ENCODE assay signal across 10 cellular contexts in the genomic region with DNA sequence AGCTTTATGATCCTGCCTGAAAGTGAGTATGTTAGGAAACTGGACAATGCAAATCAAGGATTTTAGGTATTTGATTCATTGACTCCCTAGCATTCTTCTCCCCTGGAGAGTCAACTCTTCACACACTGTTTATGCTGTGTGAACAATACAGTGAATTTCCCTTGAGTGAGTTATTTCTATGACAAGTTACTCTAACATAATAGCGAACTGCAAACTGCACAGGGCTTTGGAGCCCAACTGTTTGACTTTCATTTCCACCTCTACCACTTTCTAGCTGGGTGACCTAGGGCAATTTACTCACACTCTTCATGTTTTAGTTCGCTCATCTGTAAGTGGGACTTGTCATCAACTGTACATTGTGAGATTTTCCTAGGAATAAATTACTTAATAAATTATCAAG.
DNase-seq lines count a peak whose midpoint lies in the region; ATAC-seq and TF ChIP-seq lines count a peak whose summit lies in the region.
"Had no signal": no experiment of that assay in that cellular context is flagged by ENCODE, and none has a peak within 500 bp of the region (broad histone marks: within the 10 kb centered on the region; RNA-seq: fewer than 3 reads in every experiment).

No MANE protein-coding gene starts in this region.

- no peak for TF ChIP-seq CTCF in right lobe of liver (IDR thresholded peaks at IDR 0.05)

- H3K27ac Mint-ChIP-seq in dendritic cell treated with granulocyte-macrophage colony-stimulating factor and Interleukin-4, amounts not matched to agents 40 ng/mL and 50 ng/mL, for 4 days: peak overlapping the region; percentile 80
- H3K27ac Mint-ChIP-seq: GM23338, naive B cell had no signal

- no peak for TF ChIP-seq POLR2A in right lobe of liver (IDR thresholded peaks at IDR 0.05)

- H3K36me3 ChIP-seq in SJSA1 (no peaks in the 10 kb centered on the region), right lobe of liver (no peaks in the 10 kb centered on the region)
- no peaks in the 10 kb centered on the region for H3K36me3 ChIP-seq in effector memory CD4-positive, alpha-beta T cell (ENCODE audit: control insufficient read depth, insufficient read depth, low read length)

- peaks cover 64% of the 10 kb centered on the region for H3K4me1 ChIP-seq in SJSA1 (replicated peaks)
- peaks cover 0 to 60% (median 20%) of the 10 kb centered on the region in 4 donors for H3K4me1 ChIP-seq in right lobe of liver
- H3K4me1 ChIP-seq in effector memory CD4-positive, alpha-beta T cell (ENCODE audit: control insufficient read depth, insufficient read depth, low read length, poor library complexity, severe bottlenecking): no peaks in the 10 kb centered on the region

- H3K27me3 ChIP-seq in SJSA1 (replicated peaks) (no peaks in the 10 kb centered on the region), right lobe of liver (no peaks in the 10 kb centered on the region)
- H3K27me3 ChIP-seq in effector memory CD4-positive, alpha-beta T cell (replicated peaks; ENCODE audit: control insufficient read depth, insufficient read depth, low read length, poor library complexity, severe bottlenecking): no peaks in the 10 kb centered on the region

- H3K4me3 Mint-ChIP-seq in dendritic cell treated with granulocyte-macrophage colony-stimulating factor and Interleukin-4, amounts not matched to agents 40 ng/mL and 50 ng/mL, for 4 days: no peak overlapping the region
- H3K4me3 Mint-ChIP-seq: GM23338, naive B cell had no signal

- H3K9me3 ChIP-seq in SJSA1 (replicated peaks) (no peaks in the 10 kb centered on the region), right lobe of liver (no peaks in the 10 kb centered on the region)
- H3K9me3 ChIP-seq in effector memory CD4-positive, alpha-beta T cell (ENCODE audit: control insufficient read depth, low read length): no peaks in the 10 kb centered on the region

- DNase-seq in SJSA1 (ENCODE audit: low read depth in 1 of 2, low spot score in 2 of 2) (peak in 1 of 2 experiments; percentile 44), right lobe of liver (no peak), NCI-H2196 (lab: John Stamatoyannopoulos, UW; ENCODE audit: unreplicated experiment) (no peak)
- no peak for DNase-seq in effector memory CD4-positive, alpha-beta T cell
- DNase-seq: naive B cell had no signal

- peak in 1 of 4 donors; percentile 3 for ATAC-seq in right lobe of liver
- no peak for ATAC-seq in GM21381 (IDR thresholded peaks at IDR 0.05; ENCODE audit: unreplicated experiment)
- ATAC-seq in GM21367 (IDR thresholded peaks at IDR 0.05; ENCODE audit: unreplicated experiment): no peak
- ATAC-seq: GM23338 had no signal

- no peaks in the 10 kb centered on the region for H3K36me3 Mint-ChIP-seq in dendritic cell treated with granulocyte-macrophage colony-stimulating factor and Interleukin-4, amounts not matched to agents 40 ng/mL and 50 ng/mL, for 4 days (ENCODE audit: low read depth)
- H3K36me3 Mint-ChIP-seq: naive B cell had no signal

- intact Hi-C loops in dendritic cell treated with granulocyte-macrophage colony-stimulating factor and Interleukin-4, amounts not matched to agents 40 ng/mL and 50 ng/mL, for 4 days (cut with micrococcal nuclease): no loop called here
- intact Hi-C loops in right lobe of liver (cut with DNase I): no loop called here

- 66% methylated on average over 2 of the region's 2 CpGs for WGBS in right lobe of liver (ENCODE audit: insufficient coverage, low coverage, low lambda C conversion rate, missing lambda C conversion rate)

- H3K4me1 Mint-ChIP-seq in dendritic cell treated with granulocyte-macrophage colony-stimulating factor and Interleukin-4, amounts not matched to agents 40 ng/mL and 50 ng/mL, for 4 days (ENCODE audit: low read depth): peaks cover 30% of the 10 kb centered on the region
- H3K4me1 Mint-ChIP-seq: naive B cell had no signal

- peak overlapping the region; percentile 23 for H3K27ac ChIP-seq in SJSA1
- H3K27ac ChIP-seq in right lobe of liver: peak overlapping the region; percentile 64 to 93 (median 76)
- H3K27ac ChIP-seq in temporal lobe (ENCODE audit: low read depth, low read length): peak overlapping the region; percentile 13
- H3K27ac ChIP-seq in effector memory CD4-positive, alpha-beta T cell (ENCODE audit: insufficient read depth, low read length, poor library complexity, severe bottlenecking): no peak overlapping the region

- H3K27me3 Mint-ChIP-seq in dendritic cell treated with granulocyte-macrophage colony-stimulating factor and Interleukin-4, amounts not matched to agents 40 ng/mL and 50 ng/mL, for 4 days: no peaks in the 10 kb centered on the region
- H3K27me3 Mint-ChIP-seq: naive B cell had no signal

- H3K4me3 ChIP-seq in SJSA1 (no peak overlapping the region), right lobe of liver (no peak overlapping the region)
- no peak overlapping the region for H3K4me3 ChIP-seq in effector memory CD4-positive, alpha-beta T cell (ENCODE audit: insufficient read depth, low read depth, low read length, poor library complexity, severe bottlenecking)
- H3K4me3 ChIP-seq: GM23338 had no signal

- no peaks in the 10 kb centered on the region for H3K9me3 Mint-ChIP-seq in dendritic cell treated with granulocyte-macrophage colony-stimulating factor and Interleukin-4, amounts not matched to agents 40 ng/mL and 50 ng/mL, for 4 days
- H3K9me3 Mint-ChIP-seq: naive B cell had no signal
